In the genomic region with DNA sequence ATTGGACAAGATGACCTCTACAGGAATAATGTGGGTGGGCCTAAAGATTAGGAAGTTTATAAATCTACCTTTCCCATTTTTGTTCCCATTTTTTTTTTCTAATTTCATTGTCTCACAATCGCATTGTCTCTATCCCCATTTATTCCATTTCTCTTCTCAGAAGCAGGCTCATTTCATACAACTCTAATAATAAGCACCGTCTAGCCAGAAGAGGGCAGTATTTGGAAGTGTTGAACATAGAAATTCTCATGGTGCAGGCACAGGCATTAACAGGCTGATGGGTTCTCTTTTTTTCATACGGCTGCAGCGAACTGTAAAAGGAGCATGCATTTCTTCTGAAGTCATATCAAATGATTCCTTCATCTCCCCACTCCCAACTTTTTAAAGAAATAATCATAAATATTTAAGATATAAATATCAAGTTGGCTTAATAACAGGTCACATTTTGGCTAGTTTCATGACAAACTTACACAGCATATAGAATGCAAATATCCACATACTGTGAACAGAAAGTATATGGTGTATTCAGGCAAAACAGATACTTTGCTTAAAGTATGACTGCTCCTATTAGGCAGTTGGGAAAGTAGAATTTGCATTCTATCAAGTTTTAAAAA, we compare ENCODE assay signal across 8 cellular contexts.
DNase-seq lines count a peak whose midpoint lies in the region; ATAC-seq and TF ChIP-seq lines count a peak whose summit lies in the region.

No MANE protein-coding gene starts in this region.

- H3K4me3 Mint-ChIP-seq in activated CD8-positive, alpha-beta T cell treated with anti-CD3 and anti-CD28 coated beads for 36 hours, result no peak overlapping the region
- no peak overlapping the region for H3K4me3 Mint-ChIP-seq in activated T-helper 2 cell treated with anti-CD3 and anti-CD28 coated beads, Interferon-gamma antibody, Interleukin-2, Interleukin-4, amounts not matched to agents 10 μg/mL and 5 μg/mL and 100 μg/mL, durations not matched to agents 14 hours and 24 hours and 36 hours (ENCODE audit: low read depth)

- peak overlapping the region; percentile 72 for H3K4me2 ChIP-seq in smooth muscle cell

- H3K27me3 ChIP-seq in smooth muscle cell (ENCODE audit: low read depth), result no peaks in the 10 kb centered on the region

- peak; percentile 77 for ATAC-seq in GM19372 (IDR thresholded peaks at IDR 0.05; ENCODE audit: low read depth, unreplicated experiment)
- peak; percentile 92 for ATAC-seq in HG03159 (IDR thresholded peaks at IDR 0.05; ENCODE audit: unreplicated experiment)
- ATAC-seq in activated CD8-positive, alpha-beta T cell treated with anti-CD3 and anti-CD28 coated beads for 36 hours, result peak; percentile 53
- ATAC-seq in left cardiac atrium, result peak; percentile 71 to 73

- H3K9ac ChIP-seq in smooth muscle cell (ENCODE audit: low read depth), result no peak overlapping the region

- no peaks in the 10 kb centered on the region for H3K4me1 ChIP-seq in smooth muscle cell (ENCODE audit: low read depth)

- no peaks in the 10 kb centered on the region for H3K36me3 ChIP-seq in smooth muscle cell (ENCODE audit: low read depth)

- peak overlapping the region; percentile 21 for H3K4me3 ChIP-seq in smooth muscle cell

- no peak overlapping the region for H3K27ac ChIP-seq in smooth muscle cell (ENCODE audit: low read depth)

- TF ChIP-seq CTCF in activated CD8-positive, alpha-beta T cell treated with anti-CD3 and anti-CD28 coated beads for 36 hours (IDR thresholded peaks at IDR 0.05), result peak; percentile 55
- TF ChIP-seq CTCF in smooth muscle cell (IDR thresholded peaks at IDR 0.05; ENCODE audit: borderline replicate concordance, insufficient read depth, poor library complexity, severe bottlenecking), result peak; percentile 68

- H4K20me1 ChIP-seq in smooth muscle cell (ENCODE audit: low read depth), result no peaks in the 10 kb centered on the region

- no peaks in the 10 kb centered on the region for H3K4me1 Mint-ChIP-seq in activated CD8-positive, alpha-beta T cell treated with anti-CD3 and anti-CD28 coated beads for 36 hours (ENCODE audit: low read depth)
- peaks cover 5% of the 10 kb centered on the region for H3K4me1 Mint-ChIP-seq in activated T-helper 2 cell treated with anti-CD3 and anti-CD28 coated beads, Interferon-gamma antibody, Interleukin-2, Interleukin-4, amounts not matched to agents 10 μg/mL and 5 μg/mL and 100 μg/mL, durations not matched to agents 14 hours and 24 hours and 36 hours (ENCODE audit: low read depth)

- H3K79me2 ChIP-seq in smooth muscle cell (ENCODE audit: low read depth), result no peaks in the 10 kb centered on the region

- intact Hi-C loops in activated CD8-positive, alpha-beta T cell treated with anti-CD3 and anti-CD28 coated beads for 36 hours (cut with micrococcal nuclease), result no loop called here
- intact Hi-C loops in left cardiac atrium (cut with DNase I), result loop anchor here (2.0 to 10.0 kb wide), 3 partner anchors 222 to 228 kb away; partner anchors contain the start of gene SRFBP1 (in 1 of the 2)
- intact Hi-C loops in activated T-helper 2 cell treated with anti-CD3 and anti-CD28 coated beads, Interferon-gamma antibody, Interleukin-2, Interleukin-4, amounts not matched to agents 10 μg/mL and 5 μg/mL and 100 μg/mL, durations not matched to agents 14 hours and 24 hours and 36 hours (cut with micrococcal nuclease), result loop anchor here (2.0 kb wide), 1 partner anchor 222 kb away; no protein-coding TSS in a partner anchor

- 20% methylated on average over 4 of the region's 4 CpGs for WGBS in smooth muscle cell (ENCODE audit: low lambda C conversion rate)

- POLR2A ChIA-PET in activated CD8-positive, alpha-beta T cell treated with anti-CD3 and anti-CD28 coated beads for 36 hours (lab: Charles Lee), result no interaction called here

- no peaks in the 10 kb centered on the region for H3K9me3 ChIP-seq in smooth muscle cell (replicated peaks; ENCODE audit: low read depth)

- H3F3A ChIP-seq in smooth muscle cell (ENCODE audit: low read depth), result no peaks in the 10 kb centered on the region

- H3K27ac Mint-ChIP-seq in activated CD8-positive, alpha-beta T cell treated with anti-CD3 and anti-CD28 coated beads for 36 hours, result no peak overlapping the region
- no peak overlapping the region for H3K27ac Mint-ChIP-seq in activated T-helper 2 cell treated with anti-CD3 and anti-CD28 coated beads, Interferon-gamma antibody, Interleukin-2, Interleukin-4, amounts not matched to agents 10 μg/mL and 5 μg/mL and 100 μg/mL, durations not matched to agents 14 hours and 24 hours and 36 hours

- CTCF ChIA-PET in activated CD8-positive, alpha-beta T cell treated with anti-CD3 and anti-CD28 coated beads for 36 hours (lab: Charles Lee), result interaction anchor here (0.9 kb wide), 1 partner anchor 9 kb away, joined by 3 read pairs; no protein-coding TSS in a partner anchor

- H3K27me3 Mint-ChIP-seq in activated CD8-positive, alpha-beta T cell treated with anti-CD3 and anti-CD28 coated beads for 36 hours, result peaks cover 19% of the 10 kb centered on the region
- H3K27me3 Mint-ChIP-seq in activated T-helper 2 cell treated with anti-CD3 and anti-CD28 coated beads, Interferon-gamma antibody, Interleukin-2, Interleukin-4, amounts not matched to agents 10 μg/mL and 5 μg/mL and 100 μg/mL, durations not matched to agents 14 hours and 24 hours and 36 hours (ENCODE audit: low read depth), result peaks cover 17% of the 10 kb centered on the region

- H3K36me3 Mint-ChIP-seq in activated CD8-positive, alpha-beta T cell treated with anti-CD3 and anti-CD28 coated beads for 36 hours (ENCODE audit: low read depth), result no peaks in the 10 kb centered on the region
- H3K36me3 Mint-ChIP-seq in activated T-helper 2 cell treated with anti-CD3 and anti-CD28 coated beads, Interferon-gamma antibody, Interleukin-2, Interleukin-4, amounts not matched to agents 10 μg/mL and 5 μg/mL and 100 μg/mL, durations not matched to agents 14 hours and 24 hours and 36 hours (ENCODE audit: low read depth), result no peaks in the 10 kb centered on the region

- no peak overlapping the region for H2AFZ ChIP-seq in smooth muscle cell (ENCODE audit: low read depth)

- DNase-seq in DMS 273 treated with DMSO at 0.1 percent for 48 hours (lab: John Stamatoyannopoulos, UW), result peak; percentile 56
- DNase-seq in NCI-H2196 (lab: John Stamatoyannopoulos, UW; ENCODE audit: unreplicated experiment), result peak; percentile 64
- peak; percentile 19 for DNase-seq in activated CD8-positive, alpha-beta T cell treated with anti-CD3 and anti-CD28 coated beads for 36 hours
- no peak for DNase-seq in left cardiac atrium
- DNase-seq in smooth muscle cell (lab: John Stamatoyannopoulos, UW; ENCODE audit: unreplicated experiment), result no peak
- no peak for DNase-seq in activated T-helper 2 cell treated with anti-CD3 and anti-CD28 coated beads, Interferon-gamma antibody, Interleukin-2, Interleukin-4, amounts not matched to agents 10 μg/mL and 5 μg/mL and 100 μg/mL, durations not matched to agents 14 hours and 24 hours and 36 hours (ENCODE audit: low spot score)

- no peaks in the 10 kb centered on the region for H3K9me3 Mint-ChIP-seq in activated CD8-positive, alpha-beta T cell treated with anti-CD3 and anti-CD28 coated beads for 36 hours
- no peaks in the 10 kb centered on the region for H3K9me3 Mint-ChIP-seq in activated T-helper 2 cell treated with anti-CD3 and anti-CD28 coated beads, Interferon-gamma antibody, Interleukin-2, Interleukin-4, amounts not matched to agents 10 μg/mL and 5 μg/mL and 100 μg/mL, durations not matched to agents 14 hours and 24 hours and 36 hours

Comparison
In these comparisons a context has a peak if more than half of its experiments do, and no peak if none do; other contexts are left out.
1. DNase-seq: peak in DMS 273 treated with DMSO at 0.1 percent for 48 hours (single experiment), NCI-H2196 (single experiment) and activated CD8-positive, alpha-beta T cell treated with anti-CD3 and anti-CD28 coated beads for 36 hours (single experiment); none in left cardiac atrium (single experiment), smooth muscle cell (single experiment) and activated T-helper 2 cell treated with anti-CD3 and anti-CD28 coated beads, Interferon-gamma antibody, Interleukin-2, Interleukin-4, amounts not matched to agents 10 μg/mL and 5 μg/mL and 100 μg/mL, durations not matched to agents 14 hours and 24 hours and 36 hours (single experiment).
2. Peak in every context shown above with its lines, with median percentiles within 50 percentile points of each other: ATAC-seq.